17 cellular contexts compared by ENCODE assay signal in genomic region chr7:141461924-141462323, GRCh38.
DNase-seq lines count a peak whose midpoint lies in the region; ATAC-seq and TF ChIP-seq lines count a peak whose summit lies in the region.
"Had no signal": no experiment of that assay in that cellular context is flagged by ENCODE, and none has a peak within 500 bp of the region (broad histone marks: within the 10 kb centered on the region; RNA-seq: fewer than 3 reads in every experiment).

No MANE protein-coding gene starts in this region.

- no peak overlapping the region for H2BK120ac ChIP-seq in mesenchymal stem cell (ENCODE audit: low read depth, low read length)

- H2AFZ ChIP-seq in mesenchymal stem cell (ENCODE audit: low read depth, low read length), result no peak overlapping the region

- no peak for ATAC-seq in GM19395 (IDR thresholded peaks at IDR 0.05; ENCODE audit: unreplicated experiment)
- ATAC-seq: PC-3 had no signal

- TF ChIP-seq CTCF in HFFc6 (IDR thresholded peaks at IDR 0.05), result no peak
- no peak for TF ChIP-seq CTCF in endodermal cell (conservative IDR thresholded peaks at IDR 0.05)

- no peak overlapping the region for H2BK15ac ChIP-seq in mesenchymal stem cell (ENCODE audit: low read depth, poor library complexity, severe bottlenecking)

- H3K9me3 Mint-ChIP-seq in HFFc6, result peaks cover 18% of the 10 kb centered on the region
- H3K9me3 Mint-ChIP-seq in endodermal cell, result no peaks in the 10 kb centered on the region

- no peak overlapping the region for H2AK5ac ChIP-seq in mesenchymal stem cell (ENCODE audit: low read length, severe bottlenecking)

- DNase-seq in HFFc6 (no peak), endodermal cell (no peak), mesenchymal stem cell (no peak), RKO (ENCODE audit: low spot score) (no peak), posterior vena cava (ENCODE audit: low spot score) (no peak)
- DNase-seq: Caco-2; CD4-positive, CD25-positive, alpha-beta regulatory T cell; DMS153; NCI-H1048; NCI-H146; NCI-H2081; NCI-H82; PC-3 had no signal

- H3K9ac ChIP-seq in endodermal cell (ENCODE audit: extremely low read depth, low read length, poor library complexity, severe bottlenecking), result no peak overlapping the region
- peak overlapping the region; percentile 50 for H3K9ac ChIP-seq in mesenchymal stem cell (ENCODE audit: low read length)
- H3K9ac ChIP-seq: KMS-11 had no signal

- H3K9me3 ChIP-seq in endodermal cell (ENCODE audit: control insufficient read depth, low read length) (no peaks in the 10 kb centered on the region), mesenchymal stem cell (ENCODE audit: control insufficient read depth, low read length) (no peaks in the 10 kb centered on the region)
- H3K9me3 ChIP-seq: Caco-2 had no signal

- H3K4me2 ChIP-seq in mesenchymal stem cell (ENCODE audit: low read length, poor library complexity, severe bottlenecking), result no peak overlapping the region
- H3K4me2 ChIP-seq: KMS-11 had no signal

- H4K91ac ChIP-seq in mesenchymal stem cell (ENCODE audit: low read length), result no peak overlapping the region

- H3K27ac ChIP-seq in angular gyrus (ENCODE audit: low read depth, low read length) (peak overlapping the region; percentile 84), endodermal cell (ENCODE audit: low read depth, low read length) (peak overlapping the region; percentile 91), mesenchymal stem cell (ENCODE audit: low read length, poor library complexity, severe bottlenecking) (no peak overlapping the region)
- H3K27ac ChIP-seq: KMS-11 had no signal

- no peak overlapping the region; the same call in 1 of the 2 replicates for H3K27ac Mint-ChIP-seq in HFFc6
- no peak overlapping the region for H3K27ac Mint-ChIP-seq in endodermal cell
- H3K27ac Mint-ChIP-seq: B cell; CD4-positive, CD25-positive, alpha-beta regulatory T cell had no signal

- no peaks in the 10 kb centered on the region for H3K4me1 ChIP-seq in endodermal cell (ENCODE audit: control insufficient read depth, insufficient read depth, low read length)
- H3K4me1 ChIP-seq in mesenchymal stem cell (ENCODE audit: control insufficient read depth, insufficient read depth, low read depth, low read length), result no peaks in the 10 kb centered on the region
- H3K4me1 ChIP-seq: Caco-2 had no signal

- H2BK12ac ChIP-seq in mesenchymal stem cell (ENCODE audit: low read length in 2 of 2), result no peak overlapping the region

- intact Hi-C loops in posterior vena cava (cut with DNase I), result no loop called here

- no peak overlapping the region for H3K18ac ChIP-seq in mesenchymal stem cell (ENCODE audit: low read depth in 1 of 2, low read length in 2 of 2)

- no peak overlapping the region for H3K23ac ChIP-seq in mesenchymal stem cell (ENCODE audit: low read length in 2 of 2)

- no peak overlapping the region for H3K14ac ChIP-seq in mesenchymal stem cell (ENCODE audit: low read length in 2 of 2)

- H2BK5ac ChIP-seq in mesenchymal stem cell (ENCODE audit: low read depth, low read length, poor library complexity, severe bottlenecking), result no peak overlapping the region

- no peak overlapping the region for H3K4ac ChIP-seq in mesenchymal stem cell (ENCODE audit: low read depth in 1 of 2, low read length in 2 of 2)

- no peak overlapping the region for H4K8ac ChIP-seq in mesenchymal stem cell (ENCODE audit: low read length)

- H3K4me3 ChIP-seq in endodermal cell (ENCODE audit: low read length), result no peak overlapping the region
- H3K4me3 ChIP-seq in mesenchymal stem cell (ENCODE audit: insufficient read depth in 1 of 2, low read depth in 1 of 2, low read length in 2 of 2), result no peak overlapping the region

- peak overlapping the region; percentile 25; the same call in 1 of the 2 replicates for H3K4me3 Mint-ChIP-seq in HFFc6
- H3K4me3 Mint-ChIP-seq in endodermal cell, result no peak overlapping the region
- H3K4me3 Mint-ChIP-seq: B cell; CD4-positive, CD25-positive, alpha-beta regulatory T cell had no signal

- H3K27me3 ChIP-seq in endodermal cell (ENCODE audit: control insufficient read depth, insufficient read depth, low read length, poor library complexity, severe bottlenecking) (no peaks in the 10 kb centered on the region), mesenchymal stem cell (ENCODE audit: control insufficient read depth in 1 of 2, insufficient read depth in 1 of 2, low read length in 2 of 2) (no peaks in the 10 kb centered on the region)

- H3K79me1 ChIP-seq in mesenchymal stem cell (replicated peaks; ENCODE audit: low read length, poor library complexity, severe bottlenecking), result no peaks in the 10 kb centered on the region

- H3K36me3 ChIP-seq in endodermal cell (ENCODE audit: control insufficient read depth, insufficient read depth, low read length) (no peaks in the 10 kb centered on the region), mesenchymal stem cell (ENCODE audit: control insufficient read depth in 1 of 2, insufficient read depth in 2 of 2, low read depth in 1 of 2, low read length in 2 of 2) (no peaks in the 10 kb centered on the region)

- 94 to 96% methylated on average over 6 of the region's 6 CpGs for WGBS in endodermal cell (ENCODE audit: insufficient coverage in 1 of 2, insufficient read length in 1 of 2), 2 experiments
- 80% methylated on average over 6 of the region's 6 CpGs for WGBS in mesenchymal stem cell

- H3K27me3 Mint-ChIP-seq in HFFc6 (ENCODE audit: insufficient read depth) (peaks cover 4% of the 10 kb centered on the region), endodermal cell (ENCODE audit: insufficient read depth) (no peaks in the 10 kb centered on the region)

- H3K36me3 Mint-ChIP-seq in HFFc6 (ENCODE audit: low read depth) (no peaks in the 10 kb centered on the region), endodermal cell (ENCODE audit: low read depth) (no peaks in the 10 kb centered on the region)
- H3K36me3 Mint-ChIP-seq: CD4-positive, CD25-positive, alpha-beta regulatory T cell had no signal

- peaks cover 41% of the 10 kb centered on the region; the same call in 1 of the 2 replicates for H3K4me1 Mint-ChIP-seq in HFFc6 (ENCODE audit: low read depth)
- H3K4me1 Mint-ChIP-seq in endodermal cell, result no peaks in the 10 kb centered on the region
- H3K4me1 Mint-ChIP-seq: B cell; CD4-positive, CD25-positive, alpha-beta regulatory T cell had no signal
